In genomic region chr18:7349181-7349837, GRCh38 we compare ENCODE assay signal across 28 cellular contexts.
"Had no signal": no experiment of that assay in that cellular context is flagged by ENCODE, and none has a peak within 500 bp of the region (broad histone marks: within the 10 kb centered on the region; RNA-seq: fewer than 3 reads in every experiment).

No MANE protein-coding gene starts in this region.

- H3K9ac ChIP-seq: parathyroid adenoma had no signal

- H3K4me3 ChIP-seq: breast epithelium, dorsolateral prefrontal cortex, esophagus muscularis mucosa, gastroesophageal sphincter, right lobe of liver, skin epidermis, stomach, suprapubic skin, tibial nerve, vagina had no signal

- H3K4me1 ChIP-seq: breast epithelium, esophagus muscularis mucosa, gastroesophageal sphincter, parathyroid adenoma, right lobe of liver, stomach, suprapubic skin, tibial nerve, vagina had no signal

- DNase-seq: activated B cell treated with CpG ODN at 0.5 μM for 24 hours; activated CD4-positive, alpha-beta T cell treated with anti-CD3 and anti-CD28 coated beads for 4 hours; activated CD4-positive, alpha-beta T cell treated with anti-CD3 and anti-CD28 coated beads, Interleukin-2, amount 50 U/mL, for 48 hours; activated CD8-positive, alpha-beta memory T cell treated with anti-CD3 and anti-CD28 coated beads, Interleukin-2, amount 50 U/mL, for 48 hours; activated effector memory CD4-positive, alpha-beta T cell treated with Interleukin-2 at 50 U/mL for 16 hours; activated naive CD4-positive, alpha-beta T cell treated with anti-CD3 and anti-CD28 coated beads for 36 hours; activated naive CD8-positive, alpha-beta T cell treated with anti-CD3 and anti-CD28 coated beads, Interleukin-2, amount 10 ng/mL, durations not matched to agents 7 days and 5 days; activated T-cell treated with anti-CD3 and anti-CD28 coated beads, Interleukin-2, amount 50 U/mL, for 4 hours; amniotic stem cell; dorsolateral prefrontal cortex; effector memory CD8-positive, alpha-beta T cell; head of caudate nucleus; hypothalamus; right lobe of liver; stimulated activated CD4-positive, alpha-beta T cell treated with anti-CD3 and anti-CD28 coated beads, Interleukin-2, amount 100 ng/mL, for 24 hours; stomach; T1000 had no signal

- H3K27me3 ChIP-seq: breast epithelium, dorsolateral prefrontal cortex, esophagus muscularis mucosa, gastroesophageal sphincter, right lobe of liver, stomach, suprapubic skin, tibial nerve, vagina had no signal

- H3K27ac ChIP-seq: breast epithelium, dorsolateral prefrontal cortex, esophagus muscularis mucosa, gastroesophageal sphincter, parathyroid adenoma, right lobe of liver, skin epidermis, stomach, suprapubic skin, tibial nerve, vagina had no signal

- FAIRE-seq: colon, islet of Langerhans had no signal

- H3K36me3 ChIP-seq: breast epithelium, esophagus muscularis mucosa, gastroesophageal sphincter, right lobe of liver, stomach, suprapubic skin, tibial nerve, vagina had no signal

- H3K9me3 ChIP-seq: esophagus muscularis mucosa, gastroesophageal sphincter, right lobe of liver, suprapubic skin, vagina had no signal

- ATAC-seq: activated T-cell treated with anti-CD3 and anti-CD28 coated beads, Interleukin-2, amount 50 U/mL, for 4 hours; effector memory CD8-positive, alpha-beta T cell; gastroesophageal sphincter; right lobe of liver; stimulated activated memory B cell treated with anti-CD40 and anti-IgM and Interleukin-4, amounts not matched to agents 10 μg/mL and 1 μg/mL and 100 μg/mL, for 72 hours had no signal
